ENCODE assay signal across 8 cellular contexts in the genomic region with DNA sequence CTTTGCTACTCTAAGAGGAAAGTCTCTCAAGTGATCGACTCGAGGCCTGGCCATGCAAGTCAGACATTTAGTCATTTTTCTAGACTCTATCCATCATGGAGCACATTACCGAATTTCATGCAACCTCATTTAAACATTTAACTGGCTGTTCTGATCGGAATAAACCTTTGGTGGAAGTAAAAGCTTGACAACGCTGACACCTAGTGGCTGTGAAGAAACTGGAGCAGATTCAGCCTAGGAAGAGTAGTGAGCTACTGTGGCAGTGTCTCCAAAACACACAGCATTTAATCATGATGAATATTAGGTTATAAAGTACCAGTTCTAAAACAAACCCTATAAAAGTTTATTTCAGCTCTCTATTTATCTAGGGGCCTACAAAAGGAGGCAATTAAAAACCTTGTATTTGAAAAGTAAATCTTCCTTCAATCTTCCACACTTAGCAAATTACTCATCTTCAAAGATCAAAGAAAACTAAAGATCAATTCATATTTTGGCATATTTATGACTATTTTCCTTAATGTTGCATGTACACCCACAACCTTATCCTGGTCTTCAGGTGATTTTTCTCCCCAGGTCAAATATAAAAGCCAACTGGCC.
A peak's percentile ranks its signal among the peaks of the same experiment; 100 is the strongest.
DNase-seq lines count a peak whose midpoint lies in the region; ATAC-seq and FAIRE-seq lines count a peak whose summit lies in the region.

No MANE protein-coding gene starts in this region.

- in situ Hi-C loops in T47D (cut with HindIII; ENCODE audit: low pct_unique_long_range_greater_than_20kb, low sequenced_read_pairs) = no loop called here

- no peak overlapping the region for H3K27ac Mint-ChIP-seq in stimulated activated naive B cell treated with anti-CD40 and anti-IgM and Interleukin-4, amounts not matched to agents 10 μg/mL and 1 μg/mL and 100 μg/mL, for 72 hours

- H3K9me3 Mint-ChIP-seq in stimulated activated naive B cell treated with anti-CD40 and anti-IgM and Interleukin-4, amounts not matched to agents 10 μg/mL and 1 μg/mL and 100 μg/mL, for 72 hours = no peaks in the 10 kb centered on the region

- no peaks in the 10 kb centered on the region for H3K36me3 Mint-ChIP-seq in stimulated activated naive B cell treated with anti-CD40 and anti-IgM and Interleukin-4, amounts not matched to agents 10 μg/mL and 1 μg/mL and 100 μg/mL, for 72 hours

- H3K4me1 Mint-ChIP-seq in stimulated activated naive B cell treated with anti-CD40 and anti-IgM and Interleukin-4, amounts not matched to agents 10 μg/mL and 1 μg/mL and 100 μg/mL, for 72 hours = peaks cover 0 to 1% of the 10 kb centered on the region in 2 donors

- H3K4me3 Mint-ChIP-seq in stimulated activated naive B cell treated with anti-CD40 and anti-IgM and Interleukin-4, amounts not matched to agents 10 μg/mL and 1 μg/mL and 100 μg/mL, for 72 hours = no peak overlapping the region

- ATAC-seq in GM21381 (IDR thresholded peaks at IDR 0.05; ENCODE audit: unreplicated experiment) = peak; percentile 89
- peak; percentile 69 to 85 for ATAC-seq in stimulated activated naive B cell treated with anti-CD40 and anti-IgM and Interleukin-4, amounts not matched to agents 10 μg/mL and 1 μg/mL and 100 μg/mL, for 72 hours (replicated peaks)

- peak; percentile 99 for FAIRE-seq in islet of Langerhans (lab: Jason Lieb, UNC)

- peak; percentile 3 for DNase-seq in activated CD4-positive, CD25-positive, alpha-beta regulatory T cell treated with anti-CD3 and anti-CD28 coated beads, Interleukin-2, amount 50 U/mL, for 16 hours (ENCODE audit: low read depth, low spot score)
- DNase-seq in activated CD4-positive, CD25-positive, alpha-beta regulatory T cell treated with anti-CD3 and anti-CD28 coated beads, Interleukin-2, amount 50 U/mL, for 72 hours = no peak
- DNase-seq in HS-27A (ENCODE audit: low read depth) (peak; percentile 17), RPMI7951 (ENCODE audit: low read depth) (peak; percentile 37), T47D (ENCODE audit: low read depth in 1 of 2, low spot score in 1 of 2) (peak; percentile 66 to 83)
- DNase-seq in stimulated activated naive B cell treated with anti-CD40 and anti-IgM and Interleukin-4, amounts not matched to agents 10 μg/mL and 1 μg/mL and 100 μg/mL, for 72 hours = no peak

- no peaks in the 10 kb centered on the region for H3K27me3 Mint-ChIP-seq in stimulated activated naive B cell treated with anti-CD40 and anti-IgM and Interleukin-4, amounts not matched to agents 10 μg/mL and 1 μg/mL and 100 μg/mL, for 72 hours

Comparison
In these comparisons a context has a peak if more than half of its experiments do, and no peak if none do; other contexts are left out.
1. DNase-seq: peak in activated CD4-positive, CD25-positive, alpha-beta regulatory T cell treated with anti-CD3 and anti-CD28 coated beads, Interleukin-2, amount 50 U/mL, for 16 hours (single experiment), HS-27A (single experiment), RPMI7951 (single experiment) and T47D (2 of 2); none in activated CD4-positive, CD25-positive, alpha-beta regulatory T cell treated with anti-CD3 and anti-CD28 coated beads, Interleukin-2, amount 50 U/mL, for 72 hours (single experiment) and stimulated activated naive B cell treated with anti-CD40 and anti-IgM and Interleukin-4, amounts not matched to agents 10 μg/mL and 1 μg/mL and 100 μg/mL, for 72 hours (single experiment).